In the genomic region with DNA sequence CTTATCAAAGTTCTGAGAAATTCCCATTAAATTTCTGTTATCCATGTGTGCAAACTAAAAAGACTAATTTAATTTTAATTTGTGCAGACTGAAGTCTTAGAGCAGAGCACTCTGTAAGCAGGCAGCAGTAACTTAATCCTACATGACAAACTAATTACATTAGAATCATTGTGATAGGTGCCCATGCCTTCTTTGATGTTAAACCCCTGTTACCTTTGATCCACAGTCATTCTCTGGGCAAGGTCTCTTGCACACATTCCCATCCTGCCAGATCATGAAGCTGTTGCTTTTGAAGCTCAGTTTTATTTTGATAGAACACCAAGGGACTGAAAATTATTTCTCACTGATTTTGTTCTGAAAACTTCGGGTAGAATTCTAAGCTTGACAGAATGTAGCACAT, we compare ENCODE assay signal across 29 cellular contexts.
DNase-seq lines count a peak whose midpoint lies in the region; ATAC-seq and TF ChIP-seq lines count a peak whose summit lies in the region.
"Had no signal": no experiment of that assay in that cellular context is flagged by ENCODE, and none has a peak within 500 bp of the region (broad histone marks: within the 10 kb centered on the region; RNA-seq: fewer than 3 reads in every experiment).

No MANE protein-coding gene starts in this region.

- peak; percentile 70 for DNase-seq in NCI-H82 (lab: John Stamatoyannopoulos, UW)
- no peak for DNase-seq in NCI-H82 treated with DMSO at 0.1 percent for 48 hours (lab: John Stamatoyannopoulos, UW; ENCODE audit: unreplicated experiment)
- DNase-seq in NCI-H510A (lab: John Stamatoyannopoulos, UW) = peak; percentile 24
- no peak for DNase-seq in glutamatergic neuron
- DNase-seq in natural killer cell = no peak
- DNase-seq in stimulated activated naive CD4-positive, alpha-beta T cell treated with Interleukin-2 at 50 U/mL for 16 hours (lab: John Stamatoyannopoulos, UW) = no peak
- DNase-seq: 8988T; activated CD4-positive, CD25-positive, alpha-beta regulatory T cell; activated effector memory CD4-positive, alpha-beta T cell treated with anti-CD3 and anti-CD28 coated beads, Interleukin-2, amount 50 U/mL, for 16 hours; activated T-cell treated with anti-CD3 and anti-CD28 coated beads, Interleukin-2, amount 50 U/mL, for 24 hours; AML-193; Calu3; CD4-positive, CD25-positive, alpha-beta regulatory T cell; DND-41; effector CD8-positive, alpha-beta T cell; KG1; left ventricle myocardium superior; MM.1S; naive B cell; NCI-H1105 treated with DMSO at 0.1 percent for 48 hours; NCI-H1930; NCI-H526 treated with DMSO at 0.1 percent for 48 hours; stimulated activated naive CD4-positive, alpha-beta T cell had no signal

- H3K4me1 ChIP-seq in skeletal muscle tissue (ENCODE audit: control insufficient read depth in 3 of 3, insufficient read depth in 3 of 3, low read length in 3 of 3) = peaks cover 74 to 80% (median 77%) of the 10 kb centered on the region in 3 donors

- no peak overlapping the region for H3K4me3 Mint-ChIP-seq in glutamatergic neuron (ENCODE audit: unreplicated experiment)
- H3K4me3 Mint-ChIP-seq in natural killer cell = no peak overlapping the region
- H3K4me3 Mint-ChIP-seq: activated naive CD8-positive, alpha-beta T cell; activated T-cell treated with anti-CD3 and anti-CD28 coated beads, Interleukin-2, amount 50 U/mL, for 24 hours; CD4-positive, CD25-positive, alpha-beta regulatory T cell; naive B cell; T-helper 1 cell treated with Interleukin-12 subunit alpha and Interleukin-12 subunit beta and Interleukin-4 antibody, amounts not matched to agents 30 μg/mL and 1 μg/mL, for 36 hours had no signal

- intact Hi-C loops in natural killer cell (cut with micrococcal nuclease) = loop anchor here (10.0 kb wide), 1 partner anchor 300 kb away; no protein-coding TSS in a partner anchor

- H3K9me3 Mint-ChIP-seq in glutamatergic neuron (ENCODE audit: unreplicated experiment) (peaks cover 36% of the 10 kb centered on the region), natural killer cell (no peaks in the 10 kb centered on the region)
- H3K9me3 Mint-ChIP-seq: activated T-cell treated with anti-CD3 and anti-CD28 coated beads, Interleukin-2, amount 50 U/mL, for 24 hours; naive B cell; T-helper 1 cell treated with Interleukin-12 subunit alpha and Interleukin-12 subunit beta and Interleukin-4 antibody, amounts not matched to agents 30 μg/mL and 1 μg/mL, for 36 hours had no signal

- H3K4me3 ChIP-seq in skeletal muscle tissue (ENCODE audit: low read length in 3 of 3) = no peak overlapping the region

- TF ChIP-seq CTCF in glutamatergic neuron (IDR thresholded peaks at IDR 0.05; ENCODE audit: partially characterized antibody, unreplicated experiment) = no peak
- no peak for TF ChIP-seq CTCF in natural killer cell (IDR thresholded peaks at IDR 0.05)

- no peak for ATAC-seq in natural killer cell
- ATAC-seq in GM21529 (IDR thresholded peaks at IDR 0.05; ENCODE audit: unreplicated experiment) = no peak
- ATAC-seq: left ventricle myocardium superior had no signal

- no peak overlapping the region for H3K9ac ChIP-seq in skeletal muscle tissue (ENCODE audit: low read depth in 1 of 3, low read length in 3 of 3)

- H3K27ac ChIP-seq in skeletal muscle tissue (ENCODE audit: low read depth, low read length) = peak overlapping the region; percentile 80
- H3K27ac ChIP-seq: epithelial cell of prostate had no signal

- H3K4me1 Mint-ChIP-seq in glutamatergic neuron (ENCODE audit: low read depth, unreplicated experiment) = peaks cover 68% of the 10 kb centered on the region
- H3K4me1 Mint-ChIP-seq in natural killer cell = no peaks in the 10 kb centered on the region

- H3K27me3 ChIP-seq in skeletal muscle tissue (ENCODE audit: control insufficient read depth in 3 of 3, insufficient read depth in 3 of 3, low read length in 3 of 3) = no peaks in the 10 kb centered on the region

- H3K27ac Mint-ChIP-seq in glutamatergic neuron (ENCODE audit: unreplicated experiment) (peak overlapping the region; percentile 96), natural killer cell (no peak overlapping the region)
- H3K27ac Mint-ChIP-seq: activated naive CD8-positive, alpha-beta T cell; activated T-cell treated with anti-CD3 and anti-CD28 coated beads, Interleukin-2, amount 50 U/mL, for 24 hours; naive B cell; progenitor cell of endocrine pancreas; T-helper 1 cell treated with Interleukin-12 subunit alpha and Interleukin-12 subunit beta and Interleukin-4 antibody, amounts not matched to agents 30 μg/mL and 1 μg/mL, for 36 hours had no signal

- peaks cover 19% of the 10 kb centered on the region for H3K36me3 Mint-ChIP-seq in glutamatergic neuron (ENCODE audit: unreplicated experiment)
- no peaks in the 10 kb centered on the region for H3K36me3 Mint-ChIP-seq in natural killer cell
- H3K36me3 Mint-ChIP-seq: activated naive CD8-positive, alpha-beta T cell; CD4-positive, CD25-positive, alpha-beta regulatory T cell had no signal

- H3K36me3 ChIP-seq in skeletal muscle tissue (ENCODE audit: control insufficient read depth in 3 of 3, insufficient read depth in 3 of 3, low read length in 3 of 3) = no peaks in the 10 kb centered on the region

- H3K9me3 ChIP-seq in skeletal muscle tissue (ENCODE audit: control insufficient read depth in 3 of 3, low read length in 3 of 3) = no peaks in the 10 kb centered on the region

- H3K27me3 Mint-ChIP-seq in glutamatergic neuron (ENCODE audit: unreplicated experiment) = peaks cover 23% of the 10 kb centered on the region
- H3K27me3 Mint-ChIP-seq in natural killer cell (ENCODE audit: low read depth in 2 of 2) = peaks cover 12 to 16% of the 10 kb centered on the region in 2 donors
- H3K27me3 Mint-ChIP-seq: activated naive CD8-positive, alpha-beta T cell; naive B cell; progenitor cell of endocrine pancreas had no signal

Comparison
In these comparisons a context has a peak if more than half of its experiments do, and no peak if none do; other contexts are left out.
1. DNase-seq: peak in NCI-H82 (single experiment) and NCI-H510A (single experiment); none in NCI-H82 treated with DMSO at 0.1 percent for 48 hours (single experiment), glutamatergic neuron (single experiment), natural killer cell (single experiment) and stimulated activated naive CD4-positive, alpha-beta T cell treated with Interleukin-2 at 50 U/mL for 16 hours (single experiment).